Comparison of ENCODE assay signal across 8 cellular contexts in genomic region chr16:73058221-73058615, GRCh38. TPM values are rescaled to one million over a fixed set of nuclear protein-coding genes. Genes with fewer than 3 reads are reported as not detected.
DNase-seq lines count a peak whose midpoint lies in the region; ATAC-seq and TF ChIP-seq lines count a peak whose summit lies in the region.

No MANE protein-coding gene starts in this region.

- peaks cover 22% of the 10 kb centered on the region for H3K79me2 ChIP-seq in OCI-LY3 (ENCODE audit: low read length)

- TF ChIP-seq POLR2A in uterus (IDR thresholded peaks at IDR 0.05), result no peak

- peaks cover 44% of the 10 kb centered on the region for H3K27me3 ChIP-seq in OCI-LY3 (ENCODE audit: low read depth, low read length)
- H3K27me3 ChIP-seq in uterus, result no peaks in the 10 kb centered on the region

- TF ChIP-seq CTCF in AG09309 (IDR thresholded peaks at IDR 0.05; ENCODE audit: control insufficient read depth, insufficient read depth, low read depth, low read length, missing control alignments) (no peak), OCI-LY3 (IDR thresholded peaks at IDR 0.05; ENCODE audit: low read depth, low read length) (no peak), chondrocyte (IDR thresholded peaks at IDR 0.05) (no peak), uterus (IDR thresholded peaks at IDR 0.05) (peak in 1 of 4 experiments; percentile 29)

- H3K9me3 Mint-ChIP-seq in chondrocyte (ENCODE audit: low read depth) (no peaks in the 10 kb centered on the region), memory B cell (no peaks in the 10 kb centered on the region)

- H3K27ac ChIP-seq in OCI-LY3 (ENCODE audit: low read length) (peak overlapping the region; percentile 12; the same call in 1 of the 2 replicates), uterus (peak overlapping the region; percentile 99)

- peak overlapping the region; percentile 69 for H3K4me3 ChIP-seq in AG09309 (ENCODE audit: control insufficient read depth, low read depth, low read length)
- peak overlapping the region; percentile 83 for H3K4me3 ChIP-seq in OCI-LY3 (ENCODE audit: low read length)
- peak overlapping the region; percentile 70 to 93 for H3K4me3 ChIP-seq in uterus

- H3K36me3 Mint-ChIP-seq in chondrocyte (ENCODE audit: low read depth) (peaks cover 7% of the 10 kb centered on the region), memory B cell (peaks cover 2% of the 10 kb centered on the region)

- DNase-seq in AG09309 (ENCODE audit: low read depth) (no peak), chondrocyte (ENCODE audit: low spot score) (no peak), memory B cell (ENCODE audit: low spot score in 2 of 2) (no peak), uterus (peak in 1 of 2 donors; percentile 57), DMS114 treated with DMSO at 0.1 percent for 48 hours (lab: John Stamatoyannopoulos, UW; ENCODE audit: unreplicated experiment) (no peak)

- peak overlapping the region; percentile 25 for H3K4me2 ChIP-seq in OCI-LY3 (ENCODE audit: low read length)

- intact Hi-C loops in uterus (cut with DNase I; ENCODE audit: low total_unique reads), result no loop called here

- peak; percentile 77 for ATAC-seq in GM18517 (IDR thresholded peaks at IDR 0.05; ENCODE audit: unreplicated experiment)
- ATAC-seq in HG02840 (IDR thresholded peaks at IDR 0.05; ENCODE audit: low FRiP score, unreplicated experiment), result peak; percentile 74
- peak; percentile 73 for ATAC-seq in memory B cell (ENCODE audit: low read depth)

- H3K9me3 ChIP-seq in OCI-LY3 (ENCODE audit: insufficient read depth, low read length), result no peaks in the 10 kb centered on the region
- no peaks in the 10 kb centered on the region for H3K9me3 ChIP-seq in uterus

- no peak overlapping the region for H2AFZ ChIP-seq in OCI-LY3 (ENCODE audit: low read depth, low read length)

- H3K9ac ChIP-seq in OCI-LY3 (ENCODE audit: low read length), result peak overlapping the region; percentile 58

- H3K27me3 Mint-ChIP-seq in chondrocyte (ENCODE audit: low read depth), result no peaks in the 10 kb centered on the region
- peaks cover 15% of the 10 kb centered on the region for H3K27me3 Mint-ChIP-seq in memory B cell

- H3K36me3 ChIP-seq in OCI-LY3 (replicated peaks; ENCODE audit: low read depth, low read length), result no peaks in the 10 kb centered on the region
- no peaks in the 10 kb centered on the region for H3K36me3 ChIP-seq in uterus

- peaks cover 20% of the 10 kb centered on the region for H4K20me1 ChIP-seq in OCI-LY3 (ENCODE audit: insufficient read depth, low read length)

- peaks cover 36% of the 10 kb centered on the region for H3K4me1 ChIP-seq in OCI-LY3 (ENCODE audit: low read length)
- peaks cover 0 to 11% of the 10 kb centered on the region in 2 donors for H3K4me1 ChIP-seq in uterus

- H3K4me3 Mint-ChIP-seq in chondrocyte (ENCODE audit: unreplicated experiment), result peak overlapping the region; percentile 93
- H3K4me3 Mint-ChIP-seq in memory B cell, result peak overlapping the region; percentile 71

- peaks cover 40% of the 10 kb centered on the region for H3K4me1 Mint-ChIP-seq in chondrocyte (ENCODE audit: low read depth)
- peaks cover 16% of the 10 kb centered on the region for H3K4me1 Mint-ChIP-seq in memory B cell

- H3K27ac Mint-ChIP-seq in chondrocyte (ENCODE audit: unreplicated experiment), result peak overlapping the region; percentile 52
- H3K27ac Mint-ChIP-seq in memory B cell, result no peak overlapping the region

RNA-seq across cellular contexts. Expression of gene ZFHX3, which starts 10.3 kb away (rescaled TPM):
- total RNA-seq in chondrocyte, result 74.4 to 91.0 TPM (median 86.8 TPM) in 3 replicates
- total RNA-seq in uterus, result 10 to 100 TPM in 3 of 4 donors, 1 to 10 TPM in 1; 9.1 to 34.0 (median 12.0) TPM
